In the genomic region with DNA sequence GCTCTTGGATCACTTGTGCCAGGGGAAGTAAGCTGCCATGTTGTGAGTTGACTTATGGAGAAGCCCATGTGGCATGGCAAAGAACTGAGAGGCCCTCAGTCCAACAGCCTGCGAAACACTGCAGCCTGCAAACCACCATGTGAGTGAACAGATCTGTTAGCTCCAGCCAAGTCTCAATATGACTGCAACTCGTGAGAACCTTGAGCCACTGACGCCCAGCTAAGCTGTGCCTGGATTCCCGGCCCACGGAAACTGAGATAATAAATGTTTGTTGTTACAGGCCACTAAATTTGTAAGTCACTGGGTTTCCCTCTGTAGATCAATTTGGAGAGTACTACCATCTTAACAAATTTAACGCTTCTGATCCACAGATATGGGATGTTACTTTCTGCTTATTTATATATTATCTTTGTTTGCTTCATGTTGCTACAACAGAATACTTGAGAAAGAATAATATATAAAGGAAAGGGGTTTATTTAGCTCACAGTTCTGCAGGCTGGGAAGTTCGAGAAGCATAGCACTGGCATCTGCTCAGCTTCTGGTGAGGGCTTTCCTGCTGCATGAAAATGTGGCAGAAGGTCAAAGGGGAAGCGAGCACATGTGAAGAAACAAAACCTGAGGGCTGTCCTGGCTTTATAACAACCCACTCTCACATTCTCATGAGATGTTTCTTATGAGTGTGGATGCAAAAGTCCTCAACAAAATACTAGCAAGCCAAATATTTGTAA, we compare ENCODE assay signal across 1 cellular context.
A peak's percentile ranks its signal among the peaks of the same experiment; 100 is the strongest.
TF ChIP-seq lines count a peak whose summit lies in the region.

No MANE protein-coding gene starts in this region.

TF ChIP-seq in GM12878, 131 proteins besides CTCF, POLR2A, EP300 and RAD21 (continued from another document):
- TF ChIP-seq, protein P1, sequence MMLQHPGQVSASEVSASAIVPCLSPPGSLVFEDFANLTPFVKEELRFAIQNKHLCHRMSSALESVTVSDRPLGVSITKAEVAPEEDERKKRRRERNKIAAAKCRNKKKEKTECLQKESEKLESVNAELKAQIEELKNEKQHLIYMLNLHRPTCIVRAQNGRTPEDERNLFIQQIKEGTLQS (IDR thresholded peaks at IDR 0.05; ENCODE audit: borderline replicate concordance, extremely low read depth, low read depth, low read length), result no peak
- no peak for TF ChIP-seq SRF (IDR thresholded peaks at IDR 0.05; ENCODE audit: low read depth in 2 of 2, low read length in 2 of 2)
- no peak for TF ChIP-seq MTA2 (IDR thresholded peaks at IDR 0.05; ENCODE audit: low read depth)
- TF ChIP-seq, protein P2, sequence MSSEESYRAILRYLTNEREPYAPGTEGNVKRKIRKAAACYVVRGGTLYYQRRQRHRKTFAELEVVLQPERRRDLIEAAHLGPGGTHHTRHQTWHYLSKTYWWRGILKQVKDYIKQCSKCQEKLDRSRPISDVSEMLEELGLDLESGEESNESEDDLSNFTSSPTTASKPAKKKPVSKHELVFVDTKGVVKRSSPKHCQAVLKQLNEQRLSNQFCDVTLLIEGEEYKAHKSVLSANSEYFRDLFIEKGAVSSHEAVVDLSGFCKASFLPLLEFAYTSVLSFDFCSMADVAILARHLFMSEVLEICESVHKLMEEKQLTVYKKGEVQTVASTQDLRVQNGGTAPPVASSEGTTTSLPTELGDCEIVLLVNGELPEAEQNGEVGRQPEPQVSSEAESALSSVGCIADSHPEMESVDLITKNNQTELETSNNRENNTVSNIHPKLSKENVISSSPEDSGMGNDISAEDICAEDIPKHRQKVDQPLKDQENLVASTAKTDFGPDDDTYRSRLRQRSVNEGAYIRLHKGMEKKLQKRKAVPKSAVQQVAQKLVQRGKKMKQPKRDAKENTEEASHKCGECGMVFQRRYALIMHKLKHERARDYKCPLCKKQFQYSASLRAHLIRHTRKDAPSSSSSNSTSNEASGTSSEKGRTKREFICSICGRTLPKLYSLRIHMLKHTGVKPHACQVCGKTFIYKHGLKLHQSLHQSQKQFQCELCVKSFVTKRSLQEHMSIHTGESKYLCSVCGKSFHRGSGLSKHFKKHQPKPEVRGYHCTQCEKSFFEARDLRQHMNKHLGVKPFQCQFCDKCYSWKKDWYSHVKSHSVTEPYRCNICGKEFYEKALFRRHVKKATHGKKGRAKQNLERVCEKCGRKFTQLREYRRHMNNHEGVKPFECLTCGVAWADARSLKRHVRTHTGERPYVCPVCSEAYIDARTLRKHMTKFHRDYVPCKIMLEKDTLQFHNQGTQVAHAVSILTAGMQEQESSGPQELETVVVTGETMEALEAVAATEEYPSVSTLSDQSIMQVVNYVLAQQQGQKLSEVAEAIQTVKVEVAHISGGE (CRISPR knock-in tag; IDR thresholded peaks at IDR 0.05), result no peak
- no peak for TF ChIP-seq PML (IDR thresholded peaks at IDR 0.05; ENCODE audit: low read length)
- no peak for TF ChIP-seq KAT2A (conservative IDR thresholded peaks at IDR 0.05; ENCODE audit: control insufficient read depth, low read depth, low read length)
- no peak for TF ChIP-seq BACH1 (IDR thresholded peaks at IDR 0.05; ENCODE audit: borderline replicate concordance)
- TF ChIP-seq, protein P3, sequence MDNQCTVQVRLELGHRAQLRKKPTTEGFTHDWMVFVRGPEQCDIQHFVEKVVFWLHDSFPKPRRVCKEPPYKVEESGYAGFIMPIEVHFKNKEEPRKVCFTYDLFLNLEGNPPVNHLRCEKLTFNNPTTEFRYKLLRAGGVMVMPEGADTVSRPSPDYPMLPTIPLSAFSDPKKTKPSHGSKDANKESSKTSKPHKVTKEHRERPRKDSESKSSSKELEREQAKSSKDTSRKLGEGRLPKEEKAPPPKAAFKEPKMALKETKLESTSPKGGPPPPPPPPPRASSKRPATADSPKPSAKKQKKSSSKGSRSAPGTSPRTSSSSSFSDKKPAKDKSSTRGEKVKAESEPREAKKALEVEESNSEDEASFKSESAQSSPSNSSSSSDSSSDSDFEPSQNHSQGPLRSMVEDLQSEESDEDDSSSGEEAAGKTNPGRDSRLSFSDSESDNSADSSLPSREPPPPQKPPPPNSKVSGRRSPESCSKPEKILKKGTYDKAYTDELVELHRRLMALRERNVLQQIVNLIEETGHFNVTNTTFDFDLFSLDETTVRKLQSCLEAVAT (IDR thresholded peaks at IDR 0.05), result no peak
- 0 out of 4 replicates have a peak, but pooled peaks of 1 of the 2 experiments have one; percentile 15 for TF ChIP-seq BHLHE40 (IDR thresholded peaks at IDR 0.05; ENCODE audit: borderline replicate concordance in 1 of 2, low read depth in 2 of 2, low read length in 1 of 2)
- TF ChIP-seq, protein P4, sequence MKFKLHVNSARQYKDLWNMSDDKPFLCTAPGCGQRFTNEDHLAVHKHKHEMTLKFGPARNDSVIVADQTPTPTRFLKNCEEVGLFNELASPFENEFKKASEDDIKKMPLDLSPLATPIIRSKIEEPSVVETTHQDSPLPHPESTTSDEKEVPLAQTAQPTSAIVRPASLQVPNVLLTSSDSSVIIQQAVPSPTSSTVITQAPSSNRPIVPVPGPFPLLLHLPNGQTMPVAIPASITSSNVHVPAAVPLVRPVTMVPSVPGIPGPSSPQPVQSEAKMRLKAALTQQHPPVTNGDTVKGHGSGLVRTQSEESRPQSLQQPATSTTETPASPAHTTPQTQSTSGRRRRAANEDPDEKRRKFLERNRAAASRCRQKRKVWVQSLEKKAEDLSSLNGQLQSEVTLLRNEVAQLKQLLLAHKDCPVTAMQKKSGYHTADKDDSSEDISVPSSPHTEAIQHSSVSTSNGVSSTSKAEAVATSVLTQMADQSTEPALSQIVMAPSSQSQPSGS (IDR thresholded peaks at IDR 0.05; ENCODE audit: low read length), result no peak; the same call in 1 of the 2 replicates
- TF ChIP-seq, protein P5, sequence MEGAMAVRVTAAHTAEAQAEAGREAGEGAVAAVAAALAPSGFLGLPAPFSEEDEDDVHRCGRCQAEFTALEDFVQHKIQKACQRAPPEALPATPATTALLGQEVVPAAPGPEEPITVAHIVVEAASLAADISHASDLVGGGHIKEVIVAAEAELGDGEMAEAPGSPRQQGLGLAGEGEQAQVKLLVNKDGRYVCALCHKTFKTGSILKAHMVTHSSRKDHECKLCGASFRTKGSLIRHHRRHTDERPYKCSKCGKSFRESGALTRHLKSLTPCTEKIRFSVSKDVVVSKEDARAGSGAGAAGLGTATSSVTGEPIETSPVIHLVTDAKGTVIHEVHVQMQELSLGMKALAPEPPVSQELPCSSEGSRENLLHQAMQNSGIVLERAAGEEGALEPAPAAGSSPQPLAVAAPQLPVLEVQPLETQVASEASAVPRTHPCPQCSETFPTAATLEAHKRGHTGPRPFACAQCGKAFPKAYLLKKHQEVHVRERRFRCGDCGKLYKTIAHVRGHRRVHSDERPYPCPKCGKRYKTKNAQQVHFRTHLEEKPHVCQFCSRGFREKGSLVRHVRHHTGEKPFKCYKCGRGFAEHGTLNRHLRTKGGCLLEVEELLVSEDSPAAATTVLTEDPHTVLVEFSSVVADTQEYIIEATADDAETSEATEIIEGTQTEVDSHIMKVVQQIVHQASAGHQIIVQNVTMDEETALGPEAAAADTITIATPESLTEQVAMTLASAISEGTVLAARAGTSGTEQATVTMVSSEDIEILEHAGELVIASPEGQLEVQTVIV (IDR thresholded peaks at IDR 0.05; ENCODE audit: borderline replicate concordance, partially characterized antibody), result no peak
TF ChIP-seq in GM12878: peak in this region for 15.
